ENCODE assay signal across 1 cellular context in genomic region chr6:30814137-30815084, GRCh38.
TF ChIP-seq lines count a peak whose summit lies in the region.

No MANE protein-coding gene starts in this region.

TF ChIP-seq in K562, 482 proteins besides CTCF, POLR2A, EP300 and RAD21 (continued from another document and continues in another):
- TF ChIP-seq, protein P1, sequence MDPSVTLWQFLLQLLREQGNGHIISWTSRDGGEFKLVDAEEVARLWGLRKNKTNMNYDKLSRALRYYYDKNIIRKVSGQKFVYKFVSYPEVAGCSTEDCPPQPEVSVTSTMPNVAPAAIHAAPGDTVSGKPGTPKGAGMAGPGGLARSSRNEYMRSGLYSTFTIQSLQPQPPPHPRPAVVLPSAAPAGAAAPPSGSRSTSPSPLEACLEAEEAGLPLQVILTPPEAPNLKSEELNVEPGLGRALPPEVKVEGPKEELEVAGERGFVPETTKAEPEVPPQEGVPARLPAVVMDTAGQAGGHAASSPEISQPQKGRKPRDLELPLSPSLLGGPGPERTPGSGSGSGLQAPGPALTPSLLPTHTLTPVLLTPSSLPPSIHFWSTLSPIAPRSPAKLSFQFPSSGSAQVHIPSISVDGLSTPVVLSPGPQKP (CRISPR knock-in tag; IDR thresholded peaks at IDR 0.05): no peak
- peak; percentile 71; the same call in 1 of the 2 replicates for TF ChIP-seq DMBX1 (CRISPR knock-in tag; IDR thresholded peaks at IDR 0.05; ENCODE audit: borderline replicate concordance)
- TF ChIP-seq STAG1 (CRISPR knock-in tag; IDR thresholded peaks at IDR 0.05; ENCODE audit: borderline replicate concordance): no peak
- peak; percentile 48; the same call in 1 of the 2 replicates for TF ChIP-seq ZFX (CRISPR knock-in tag; IDR thresholded peaks at IDR 0.05)
- peak; percentile 94 for TF ChIP-seq ZEB2 (IDR thresholded peaks at IDR 0.05)
- TF ChIP-seq, protein P2, sequence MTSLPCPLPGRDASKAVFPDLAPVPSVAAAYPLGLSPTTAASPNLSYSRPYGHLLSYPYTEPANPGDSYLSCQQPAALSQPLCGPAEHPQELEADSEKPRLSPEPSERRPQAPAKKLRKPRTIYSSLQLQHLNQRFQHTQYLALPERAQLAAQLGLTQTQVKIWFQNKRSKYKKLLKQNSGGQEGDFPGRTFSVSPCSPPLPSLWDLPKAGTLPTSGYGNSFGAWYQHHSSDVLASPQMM (CRISPR knock-in tag; IDR thresholded peaks at IDR 0.05): no peak
- no peak for TF ChIP-seq CBX1 (IDR thresholded peaks at IDR 0.05; ENCODE audit: low read depth)
- no peak for TF ChIP-seq ZNF830 (CRISPR knock-in tag; IDR thresholded peaks at IDR 0.05)
- TF ChIP-seq, protein P3, sequence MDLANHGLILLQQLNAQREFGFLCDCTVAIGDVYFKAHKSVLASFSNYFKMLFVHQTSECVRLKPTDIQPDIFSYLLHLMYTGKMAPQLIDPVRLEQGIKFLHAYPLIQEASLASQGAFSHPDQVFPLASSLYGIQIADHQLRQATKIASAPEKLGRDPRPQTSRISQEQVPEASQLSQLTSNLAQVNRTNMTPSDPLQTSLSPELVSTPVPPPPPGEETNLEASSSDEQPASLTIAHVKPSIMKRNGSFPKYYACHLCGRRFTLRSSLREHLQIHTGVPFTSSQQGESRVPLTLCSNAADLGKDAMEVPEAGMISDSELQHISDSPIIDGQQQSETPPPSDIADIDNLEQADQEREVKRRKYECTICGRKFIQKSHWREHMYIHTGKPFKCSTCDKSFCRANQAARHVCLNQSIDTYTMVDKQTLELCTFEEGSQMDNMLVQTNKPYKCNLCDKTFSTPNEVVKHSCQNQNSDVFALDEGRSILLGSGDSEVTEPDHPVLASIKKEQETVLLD (IDR thresholded peaks at IDR 0.05): peak; percentile 80
- TF ChIP-seq POLR3G (IDR thresholded peaks at IDR 0.05; ENCODE audit: extremely low read depth, insufficient read length, insufficient replicate concordance): no peak
- no peak for TF ChIP-seq MCM5 (IDR thresholded peaks at IDR 0.05; ENCODE audit: low read depth)
- TF ChIP-seq KLF1 (tag; IDR thresholded peaks at IDR 0.05): no peak
- TF ChIP-seq PCBP2 (IDR thresholded peaks at IDR 0.05; ENCODE audit: low read depth, low read length, poor library complexity, severe bottlenecking): no peak
- TF ChIP-seq BHLHE40 (IDR thresholded peaks at IDR 0.05; ENCODE audit: low read length): peak; percentile 61
- TF ChIP-seq, protein P4, sequence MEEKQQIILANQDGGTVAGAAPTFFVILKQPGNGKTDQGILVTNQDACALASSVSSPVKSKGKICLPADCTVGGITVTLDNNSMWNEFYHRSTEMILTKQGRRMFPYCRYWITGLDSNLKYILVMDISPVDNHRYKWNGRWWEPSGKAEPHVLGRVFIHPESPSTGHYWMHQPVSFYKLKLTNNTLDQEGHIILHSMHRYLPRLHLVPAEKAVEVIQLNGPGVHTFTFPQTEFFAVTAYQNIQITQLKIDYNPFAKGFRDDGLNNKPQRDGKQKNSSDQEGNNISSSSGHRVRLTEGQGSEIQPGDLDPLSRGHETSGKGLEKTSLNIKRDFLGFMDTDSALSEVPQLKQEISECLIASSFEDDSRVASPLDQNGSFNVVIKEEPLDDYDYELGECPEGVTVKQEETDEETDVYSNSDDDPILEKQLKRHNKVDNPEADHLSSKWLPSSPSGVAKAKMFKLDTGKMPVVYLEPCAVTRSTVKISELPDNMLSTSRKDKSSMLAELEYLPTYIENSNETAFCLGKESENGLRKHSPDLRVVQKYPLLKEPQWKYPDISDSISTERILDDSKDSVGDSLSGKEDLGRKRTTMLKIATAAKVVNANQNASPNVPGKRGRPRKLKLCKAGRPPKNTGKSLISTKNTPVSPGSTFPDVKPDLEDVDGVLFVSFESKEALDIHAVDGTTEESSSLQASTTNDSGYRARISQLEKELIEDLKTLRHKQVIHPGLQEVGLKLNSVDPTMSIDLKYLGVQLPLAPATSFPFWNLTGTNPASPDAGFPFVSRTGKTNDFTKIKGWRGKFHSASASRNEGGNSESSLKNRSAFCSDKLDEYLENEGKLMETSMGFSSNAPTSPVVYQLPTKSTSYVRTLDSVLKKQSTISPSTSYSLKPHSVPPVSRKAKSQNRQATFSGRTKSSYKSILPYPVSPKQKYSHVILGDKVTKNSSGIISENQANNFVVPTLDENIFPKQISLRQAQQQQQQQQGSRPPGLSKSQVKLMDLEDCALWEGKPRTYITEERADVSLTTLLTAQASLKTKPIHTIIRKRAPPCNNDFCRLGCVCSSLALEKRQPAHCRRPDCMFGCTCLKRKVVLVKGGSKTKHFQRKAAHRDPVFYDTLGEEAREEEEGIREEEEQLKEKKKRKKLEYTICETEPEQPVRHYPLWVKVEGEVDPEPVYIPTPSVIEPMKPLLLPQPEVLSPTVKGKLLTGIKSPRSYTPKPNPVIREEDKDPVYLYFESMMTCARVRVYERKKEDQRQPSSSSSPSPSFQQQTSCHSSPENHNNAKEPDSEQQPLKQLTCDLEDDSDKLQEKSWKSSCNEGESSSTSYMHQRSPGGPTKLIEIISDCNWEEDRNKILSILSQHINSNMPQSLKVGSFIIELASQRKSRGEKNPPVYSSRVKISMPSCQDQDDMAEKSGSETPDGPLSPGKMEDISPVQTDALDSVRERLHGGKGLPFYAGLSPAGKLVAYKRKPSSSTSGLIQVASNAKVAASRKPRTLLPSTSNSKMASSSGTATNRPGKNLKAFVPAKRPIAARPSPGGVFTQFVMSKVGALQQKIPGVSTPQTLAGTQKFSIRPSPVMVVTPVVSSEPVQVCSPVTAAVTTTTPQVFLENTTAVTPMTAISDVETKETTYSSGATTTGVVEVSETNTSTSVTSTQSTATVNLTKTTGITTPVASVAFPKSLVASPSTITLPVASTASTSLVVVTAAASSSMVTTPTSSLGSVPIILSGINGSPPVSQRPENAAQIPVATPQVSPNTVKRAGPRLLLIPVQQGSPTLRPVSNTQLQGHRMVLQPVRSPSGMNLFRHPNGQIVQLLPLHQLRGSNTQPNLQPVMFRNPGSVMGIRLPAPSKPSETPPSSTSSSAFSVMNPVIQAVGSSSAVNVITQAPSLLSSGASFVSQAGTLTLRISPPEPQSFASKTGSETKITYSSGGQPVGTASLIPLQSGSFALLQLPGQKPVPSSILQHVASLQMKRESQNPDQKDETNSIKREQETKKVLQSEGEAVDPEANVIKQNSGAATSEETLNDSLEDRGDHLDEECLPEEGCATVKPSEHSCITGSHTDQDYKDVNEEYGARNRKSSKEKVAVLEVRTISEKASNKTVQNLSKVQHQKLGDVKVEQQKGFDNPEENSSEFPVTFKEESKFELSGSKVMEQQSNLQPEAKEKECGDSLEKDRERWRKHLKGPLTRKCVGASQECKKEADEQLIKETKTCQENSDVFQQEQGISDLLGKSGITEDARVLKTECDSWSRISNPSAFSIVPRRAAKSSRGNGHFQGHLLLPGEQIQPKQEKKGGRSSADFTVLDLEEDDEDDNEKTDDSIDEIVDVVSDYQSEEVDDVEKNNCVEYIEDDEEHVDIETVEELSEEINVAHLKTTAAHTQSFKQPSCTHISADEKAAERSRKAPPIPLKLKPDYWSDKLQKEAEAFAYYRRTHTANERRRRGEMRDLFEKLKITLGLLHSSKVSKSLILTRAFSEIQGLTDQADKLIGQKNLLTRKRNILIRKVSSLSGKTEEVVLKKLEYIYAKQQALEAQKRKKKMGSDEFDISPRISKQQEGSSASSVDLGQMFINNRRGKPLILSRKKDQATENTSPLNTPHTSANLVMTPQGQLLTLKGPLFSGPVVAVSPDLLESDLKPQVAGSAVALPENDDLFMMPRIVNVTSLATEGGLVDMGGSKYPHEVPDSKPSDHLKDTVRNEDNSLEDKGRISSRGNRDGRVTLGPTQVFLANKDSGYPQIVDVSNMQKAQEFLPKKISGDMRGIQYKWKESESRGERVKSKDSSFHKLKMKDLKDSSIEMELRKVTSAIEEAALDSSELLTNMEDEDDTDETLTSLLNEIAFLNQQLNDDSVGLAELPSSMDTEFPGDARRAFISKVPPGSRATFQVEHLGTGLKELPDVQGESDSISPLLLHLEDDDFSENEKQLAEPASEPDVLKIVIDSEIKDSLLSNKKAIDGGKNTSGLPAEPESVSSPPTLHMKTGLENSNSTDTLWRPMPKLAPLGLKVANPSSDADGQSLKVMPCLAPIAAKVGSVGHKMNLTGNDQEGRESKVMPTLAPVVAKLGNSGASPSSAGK (IDR thresholded peaks at IDR 0.05): peak; percentile 91
- no peak for TF ChIP-seq TCF3 (CRISPR knock-in tag; IDR thresholded peaks at IDR 0.05)
- TF ChIP-seq ZNF584 (CRISPR knock-in tag; IDR thresholded peaks at IDR 0.05; ENCODE audit: low read depth): peak; percentile 44
- TF ChIP-seq TRIM28 (IDR thresholded peaks at IDR 0.05): peak; percentile 18; the same call in 1 of the 2 replicates
- TF ChIP-seq, protein P5, sequence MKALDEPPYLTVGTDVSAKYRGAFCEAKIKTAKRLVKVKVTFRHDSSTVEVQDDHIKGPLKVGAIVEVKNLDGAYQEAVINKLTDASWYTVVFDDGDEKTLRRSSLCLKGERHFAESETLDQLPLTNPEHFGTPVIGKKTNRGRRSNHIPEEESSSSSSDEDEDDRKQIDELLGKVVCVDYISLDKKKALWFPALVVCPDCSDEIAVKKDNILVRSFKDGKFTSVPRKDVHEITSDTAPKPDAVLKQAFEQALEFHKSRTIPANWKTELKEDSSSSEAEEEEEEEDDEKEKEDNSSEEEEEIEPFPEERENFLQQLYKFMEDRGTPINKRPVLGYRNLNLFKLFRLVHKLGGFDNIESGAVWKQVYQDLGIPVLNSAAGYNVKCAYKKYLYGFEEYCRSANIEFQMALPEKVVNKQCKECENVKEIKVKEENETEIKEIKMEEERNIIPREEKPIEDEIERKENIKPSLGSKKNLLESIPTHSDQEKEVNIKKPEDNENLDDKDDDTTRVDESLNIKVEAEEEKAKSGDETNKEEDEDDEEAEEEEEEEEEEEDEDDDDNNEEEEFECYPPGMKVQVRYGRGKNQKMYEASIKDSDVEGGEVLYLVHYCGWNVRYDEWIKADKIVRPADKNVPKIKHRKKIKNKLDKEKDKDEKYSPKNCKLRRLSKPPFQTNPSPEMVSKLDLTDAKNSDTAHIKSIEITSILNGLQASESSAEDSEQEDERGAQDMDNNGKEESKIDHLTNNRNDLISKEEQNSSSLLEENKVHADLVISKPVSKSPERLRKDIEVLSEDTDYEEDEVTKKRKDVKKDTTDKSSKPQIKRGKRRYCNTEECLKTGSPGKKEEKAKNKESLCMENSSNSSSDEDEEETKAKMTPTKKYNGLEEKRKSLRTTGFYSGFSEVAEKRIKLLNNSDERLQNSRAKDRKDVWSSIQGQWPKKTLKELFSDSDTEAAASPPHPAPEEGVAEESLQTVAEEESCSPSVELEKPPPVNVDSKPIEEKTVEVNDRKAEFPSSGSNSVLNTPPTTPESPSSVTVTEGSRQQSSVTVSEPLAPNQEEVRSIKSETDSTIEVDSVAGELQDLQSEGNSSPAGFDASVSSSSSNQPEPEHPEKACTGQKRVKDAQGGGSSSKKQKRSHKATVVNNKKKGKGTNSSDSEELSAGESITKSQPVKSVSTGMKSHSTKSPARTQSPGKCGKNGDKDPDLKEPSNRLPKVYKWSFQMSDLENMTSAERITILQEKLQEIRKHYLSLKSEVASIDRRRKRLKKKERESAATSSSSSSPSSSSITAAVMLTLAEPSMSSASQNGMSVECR (CRISPR knock-in tag; IDR thresholded peaks at IDR 0.05): no peak
- TF ChIP-seq, protein P6, sequence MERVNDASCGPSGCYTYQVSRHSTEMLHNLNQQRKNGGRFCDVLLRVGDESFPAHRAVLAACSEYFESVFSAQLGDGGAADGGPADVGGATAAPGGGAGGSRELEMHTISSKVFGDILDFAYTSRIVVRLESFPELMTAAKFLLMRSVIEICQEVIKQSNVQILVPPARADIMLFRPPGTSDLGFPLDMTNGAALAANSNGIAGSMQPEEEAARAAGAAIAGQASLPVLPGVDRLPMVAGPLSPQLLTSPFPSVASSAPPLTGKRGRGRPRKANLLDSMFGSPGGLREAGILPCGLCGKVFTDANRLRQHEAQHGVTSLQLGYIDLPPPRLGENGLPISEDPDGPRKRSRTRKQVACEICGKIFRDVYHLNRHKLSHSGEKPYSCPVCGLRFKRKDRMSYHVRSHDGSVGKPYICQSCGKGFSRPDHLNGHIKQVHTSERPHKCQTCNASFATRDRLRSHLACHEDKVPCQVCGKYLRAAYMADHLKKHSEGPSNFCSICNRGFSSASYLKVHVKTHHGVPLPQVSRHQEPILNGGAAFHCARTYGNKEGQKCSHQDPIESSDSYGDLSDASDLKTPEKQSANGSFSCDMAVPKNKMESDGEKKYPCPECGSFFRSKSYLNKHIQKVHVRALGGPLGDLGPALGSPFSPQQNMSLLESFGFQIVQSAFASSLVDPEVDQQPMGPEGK (CRISPR knock-in tag; IDR thresholded peaks at IDR 0.05; ENCODE audit: borderline replicate concordance): no peak
- TF ChIP-seq ZNF224 (CRISPR knock-in tag; IDR thresholded peaks at IDR 0.05): no peak
